ENCODE assay signal across 8 cellular contexts in genomic region chr1:166884040-166884642, GRCh38. TPM values are rescaled to one million over a fixed set of nuclear protein-coding genes. Genes with fewer than 3 reads are reported as not detected.
DNase-seq lines count a peak whose midpoint lies in the region; ATAC-seq and TF ChIP-seq lines count a peak whose summit lies in the region.

No MANE protein-coding gene starts in this region.

- H3K9ac ChIP-seq in HUES6 (ENCODE audit: low read length) (no peak overlapping the region), neural cell (ENCODE audit: low read length) (no peak overlapping the region)

- H3K4me1 ChIP-seq in HUES6 (ENCODE audit: control insufficient read depth, insufficient read depth, low read length) (no peaks in the 10 kb centered on the region), foreskin keratinocyte (no peaks in the 10 kb centered on the region)

- no peaks in the 10 kb centered on the region for H3F3A ChIP-seq in neural cell (ENCODE audit: insufficient read depth, low read length, poor library complexity, severe bottlenecking)

- peak; percentile 87 for ATAC-seq in foreskin keratinocyte
- ATAC-seq in HG03565 (IDR thresholded peaks at IDR 0.05; ENCODE audit: unreplicated experiment), result no peak
- no peak for ATAC-seq in HG02885 (IDR thresholded peaks at IDR 0.05; ENCODE audit: poor library complexity, unreplicated experiment)
- no peak for ATAC-seq in GM21717 (IDR thresholded peaks at IDR 0.05; ENCODE audit: unreplicated experiment)

- peak; percentile 23 for DNase-seq in ELR (ENCODE audit: low read depth)
- DNase-seq in activated T-cell treated with anti-CD3 and anti-CD28 coated beads for 24 hours (ENCODE audit: low read depth), result peak; percentile 11
- no peak for DNase-seq in foreskin keratinocyte

- H3K36me3 ChIP-seq in HUES6 (ENCODE audit: control insufficient read depth, insufficient read depth, low read length), result no peaks in the 10 kb centered on the region
- H3K36me3 ChIP-seq in neural cell (ENCODE audit: insufficient read depth, low read length), result no peaks in the 10 kb centered on the region

- TF ChIP-seq RAD21 in neural cell (conservative IDR thresholded peaks at IDR 0.05), result peak; percentile 37

- no peaks in the 10 kb centered on the region for H3K79me2 ChIP-seq in neural cell (replicated peaks; ENCODE audit: insufficient read depth, low read length)

- TF ChIP-seq EP300 in neural cell (conservative IDR thresholded peaks at IDR 0.05; ENCODE audit: poor library complexity, severe bottlenecking), result no peak

- H3K27ac ChIP-seq in HUES6 (ENCODE audit: low read depth, low read length) (no peak overlapping the region), foreskin keratinocyte (no peak overlapping the region), neural cell (ENCODE audit: low read length) (no peak overlapping the region)

- no peak overlapping the region for H2AFZ ChIP-seq in neural cell (ENCODE audit: low read depth, low read length)

- TF ChIP-seq CTCF in foreskin keratinocyte (conservative IDR thresholded peaks at IDR 0.05) (peak; percentile 68), neural cell (IDR thresholded peaks at IDR 0.05; ENCODE audit: poor library complexity, severe bottlenecking) (peak; percentile 38)

- peak overlapping the region; percentile 46 for H3K4me3 ChIP-seq in HUES6 (ENCODE audit: low read depth, low read length)
- no peak overlapping the region for H3K4me3 ChIP-seq in neural cell (ENCODE audit: low read length)

- H3K9me3 ChIP-seq in HUES6 (ENCODE audit: control insufficient read depth, insufficient read depth, low read depth, low read length), result no peaks in the 10 kb centered on the region
- H3K9me3 ChIP-seq in neural cell (ENCODE audit: low read length), result no peaks in the 10 kb centered on the region

- no peak overlapping the region for H3K4me2 ChIP-seq in neural cell (ENCODE audit: low read length)

- no peaks in the 10 kb centered on the region for H3K9me2 ChIP-seq in neural cell (ENCODE audit: insufficient read depth, low read length)

- H3K27me3 ChIP-seq in HUES6 (ENCODE audit: control insufficient read depth, insufficient read depth, low read length) (peaks cover 31% of the 10 kb centered on the region), foreskin keratinocyte (peaks cover 53% of the 10 kb centered on the region), neural cell (ENCODE audit: insufficient read depth, low read depth, low read length) (no peaks in the 10 kb centered on the region)

- H4K20me1 ChIP-seq in neural cell (ENCODE audit: insufficient read depth), result no peaks in the 10 kb centered on the region

TF ChIP-seq in neural cell, 6 proteins besides CTCF, POLR2A, EP300 and RAD21:
- TF ChIP-seq MXI1 (conservative IDR thresholded peaks at IDR 0.05; ENCODE audit: poor library complexity, severe bottlenecking), result no peak
- no peak for TF ChIP-seq POLR2AphosphoS5 (IDR thresholded peaks at IDR 0.05)
- peak; percentile 31 for TF ChIP-seq SMC3 (conservative IDR thresholded peaks at IDR 0.05; ENCODE audit: poor library complexity)
TF ChIP-seq in neural cell: peak in this region for 1.

RNA-seq across cellular contexts. Expression of gene TADA1, which starts 8.1 kb away (rescaled TPM):
- total RNA-seq in foreskin keratinocyte, result 12.6 and 12.8 TPM in 2 replicates
- polyA plus RNA-seq in foreskin keratinocyte (5.9 and 6.8 TPM in 2 replicates), neural cell (99.6 and 101 TPM in 2 replicates)
- 88.2 and 96.7 TPM in 2 replicates for polyA minus RNA-seq in neural cell

RNA-seq across cellular contexts. Expression of gene POGK, which starts 44.9 kb away (rescaled TPM):
- total RNA-seq in foreskin keratinocyte, result 33.0 and 35.4 TPM in 2 replicates
- 12.3 and 13.6 TPM in 2 replicates for polyA plus RNA-seq in foreskin keratinocyte
- polyA plus RNA-seq in neural cell, result 39.3 and 43.6 TPM in 2 replicates
- 77.9 and 79.2 TPM in 2 replicates for polyA minus RNA-seq in neural cell

Comparison
In these comparisons a context has a peak if more than half of its experiments do, and no peak if none do; other contexts are left out.
1. DNase-seq: peak in ELR (single experiment) and activated T-cell treated with anti-CD3 and anti-CD28 coated beads for 24 hours (single experiment); none in foreskin keratinocyte (0 of 2).
2. RNA of gene TADA1, which starts 8.1 kb away (polyA plus RNA-seq): 99.6 to 101 TPM in neural cell; 5.9 to 6.8 TPM in foreskin keratinocyte; every median in the first group is over 10 times any median in the second.